ENCODE assay signal across 8 cellular contexts in the genomic region with DNA sequence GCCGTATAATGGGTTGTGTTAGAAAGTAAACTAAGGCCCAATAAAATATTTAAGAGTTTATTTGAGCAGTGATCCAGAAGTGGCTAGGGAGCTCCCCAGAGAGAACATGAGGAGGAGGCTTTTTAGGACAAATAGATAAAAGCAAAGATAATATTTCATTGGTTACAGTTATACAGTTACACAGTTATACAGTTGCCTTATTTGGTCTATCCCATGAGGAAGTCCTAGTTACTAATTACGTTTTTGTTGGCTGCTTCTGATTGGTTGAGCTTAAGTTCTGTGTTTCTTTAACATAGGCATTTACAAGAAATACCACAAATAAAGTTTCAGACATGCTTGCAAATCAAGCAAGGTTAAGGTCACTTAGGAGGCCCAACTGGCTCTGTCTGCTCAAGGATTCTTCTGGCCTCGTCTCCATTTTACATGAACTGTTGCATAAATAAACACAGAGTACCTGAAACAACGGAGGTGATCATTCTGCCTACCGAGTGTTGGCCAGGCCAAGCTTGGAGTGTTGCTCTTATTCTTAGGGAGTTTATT. TPM values are rescaled to one million over a fixed set of nuclear protein-coding genes. Genes with fewer than 3 reads are reported as not detected.
DNase-seq lines count a peak whose midpoint lies in the region; ATAC-seq and TF ChIP-seq lines count a peak whose summit lies in the region.

No MANE protein-coding gene starts in this region.

- H3K27ac ChIP-seq in AG04450 (ENCODE audit: low read depth, low read length) = no peak overlapping the region
- H3K27ac ChIP-seq in neural progenitor cell = no peak overlapping the region
- no peak overlapping the region for H3K27ac ChIP-seq in adrenal gland

- intact Hi-C loops in adrenal gland (cut with DNase I) = no loop called here

- WGBS in adrenal gland, 4 donors = 22 to 30% (median 27%) methylated on average over 5 of the region's 5 CpGs

- peaks cover 7% of the 10 kb centered on the region for H3F3A ChIP-seq in neural progenitor cell (ENCODE audit: low read depth)

- no peak overlapping the region for H2AFZ ChIP-seq in neural progenitor cell (replicated peaks)

- H3K4me3 ChIP-seq in AG04450 (ENCODE audit: low read depth, low read length) = no peak overlapping the region
- no peak overlapping the region for H3K4me3 ChIP-seq in fibroblast of mammary gland (ENCODE audit: control insufficient read depth, low read depth, low read length)
- H3K4me3 ChIP-seq in neural progenitor cell = peak overlapping the region; percentile 49
- H3K4me3 ChIP-seq in adrenal gland = peak overlapping the region in 1 of 4 donors; percentile 46

- H3K27me3 Mint-ChIP-seq in T-cell = peaks cover 55 to 61% of the 10 kb centered on the region in 2 donors
- peaks cover 43% of the 10 kb centered on the region for H3K27me3 Mint-ChIP-seq in neural progenitor cell (ENCODE audit: insufficient read depth, low read depth)

- DNase-seq in AG04450 (ENCODE audit: low read depth, low spot score) (peak; percentile 29), T-cell (peak in 8 of 34 experiments; percentile 1 to 42 (median 12)), fibroblast of mammary gland (ENCODE audit: low read depth) (peak; percentile 77), neural progenitor cell (ENCODE audit: low spot score) (peak; percentile 35), NCI-H2029 treated with DMSO at 0.1 percent for 48 hours (lab: John Stamatoyannopoulos, UW) (no peak), adrenal gland (no peak)

- POLR2A ChIA-PET in AG04450 (lab: Yijun Ruan, JAX) (interaction anchor here (0.8 kb wide), 1 partner anchor 80 kb away, joined by 3 read pairs; a partner anchor contains a TSS), T-cell (lab: Charles Lee) (no interaction called here)

- H3K36me3 Mint-ChIP-seq in T-cell (no peaks in the 10 kb centered on the region), neural progenitor cell (no peaks in the 10 kb centered on the region)

- H3K79me2 ChIP-seq in neural progenitor cell (ENCODE audit: low read depth) = no peaks in the 10 kb centered on the region

- TF ChIP-seq CTCF in AG04450 (IDR thresholded peaks at IDR 0.05; ENCODE audit: low read depth, low read length) = no peak
- TF ChIP-seq CTCF in fibroblast of mammary gland (conservative IDR thresholded peaks at IDR 0.05; ENCODE audit: control insufficient read depth, insufficient read depth, low read depth, low read length) = no peak
- TF ChIP-seq CTCF in neural progenitor cell (IDR thresholded peaks at IDR 0.05) = no peak
- TF ChIP-seq CTCF in adrenal gland (IDR thresholded peaks at IDR 0.05) = no peak

- CTCF ChIA-PET in AG04450 (lab: Charles Lee) = interaction anchor here (1.1 to 1.7 kb wide), 2 partner anchors 36 to 97 kb away, joined by 4 read pairs; no protein-coding TSS in a partner anchor
- CTCF ChIA-PET in T-cell (lab: Charles Lee) = interaction anchor here (0.8 to 1.0 kb wide), 2 partner anchors 100 to 101 kb away, joined by 3 to 4 read pairs; no protein-coding TSS in a partner anchor

- H3K27me3 ChIP-seq in AG04450 (ENCODE audit: control insufficient read depth, insufficient read depth, low read length) = peaks cover 21% of the 10 kb centered on the region
- peaks cover 81% of the 10 kb centered on the region for H3K27me3 ChIP-seq in neural progenitor cell
- H3K27me3 ChIP-seq in adrenal gland = peaks cover 35% of the 10 kb centered on the region

- peak overlapping the region in 1 of 2 donors; percentile 87 for H3K27ac Mint-ChIP-seq in T-cell
- no peak overlapping the region for H3K27ac Mint-ChIP-seq in neural progenitor cell

- H3K9me3 Mint-ChIP-seq in T-cell = no peaks in the 10 kb centered on the region
- peaks cover 4% of the 10 kb centered on the region for H3K9me3 Mint-ChIP-seq in neural progenitor cell

- H4K20me1 ChIP-seq in neural progenitor cell (ENCODE audit: low read depth) = peaks cover 7% of the 10 kb centered on the region

- H3K4me2 ChIP-seq in neural progenitor cell = peak overlapping the region; percentile 89

- no peak for TF ChIP-seq POLR2A in adrenal gland (IDR thresholded peaks at IDR 0.05)

- H3K36me3 ChIP-seq in neural progenitor cell (no peaks in the 10 kb centered on the region), adrenal gland (replicated peaks in 1 of 2) (no peaks in the 10 kb centered on the region)

- peak overlapping the region; percentile 60 to 84 (median 74) for H3K4me3 Mint-ChIP-seq in T-cell
- H3K4me3 Mint-ChIP-seq in neural progenitor cell = peak overlapping the region; percentile 77

- H3K4me1 Mint-ChIP-seq in T-cell (peaks cover 13 to 15% (median 14%) of the 10 kb centered on the region in 3 donors), neural progenitor cell (peaks cover 6% of the 10 kb centered on the region)

- H3K9me3 ChIP-seq in AG04450 (ENCODE audit: control insufficient read depth, insufficient read depth, low read length) = peaks cover 2% of the 10 kb centered on the region; the same call in 1 of the 2 replicates
- no peaks in the 10 kb centered on the region for H3K9me3 ChIP-seq in neural progenitor cell (ENCODE audit: low read depth)
- H3K9me3 ChIP-seq in adrenal gland (replicated peaks in 1 of 3) = no peaks in the 10 kb centered on the region

- no peak overlapping the region for H3K9ac ChIP-seq in neural progenitor cell

- H3K4me1 ChIP-seq in neural progenitor cell (no peaks in the 10 kb centered on the region), adrenal gland (replicated peaks in 1 of 2) (peaks cover 9 to 17% of the 10 kb centered on the region in 2 donors)

- ATAC-seq in GM18867 (IDR thresholded peaks at IDR 0.05; ENCODE audit: unreplicated experiment) = peak; percentile 94
- peak; percentile 84 for ATAC-seq in HG03159 (IDR thresholded peaks at IDR 0.05; ENCODE audit: unreplicated experiment)
- ATAC-seq in T-cell (replicated peaks in 1 of 4) = peak; percentile 71 to 92 (median 80)

RNA-seq across cellular contexts. Expression of a gene that starts 7.0 kb away (rescaled TPM):
- not detected in 2 replicates for polyA plus RNA-seq in AG04450 (2011; rRNA removed)
- polyA minus RNA-seq in AG04450 (2011; rRNA and poly(A)+ RNA removed) = not detected in 2 replicates
- total RNA-seq in T-cell = under 1 TPM in 1 of 5 donors, not detected in 4; 0.32 TPM
- not detected in 2 replicates for total RNA-seq in neural progenitor cell (ENCODE audit: low replicate concordance)
- total RNA-seq in adrenal gland = 1 to 10 TPM in 1 of 8 donors, under 1 TPM in 2, not detected in 5; 0.23 to 1.2 (median 0.47) TPM
- polyA plus RNA-seq in adrenal gland = 1 to 10 TPM in 1 of 3 donors, under 1 TPM in 2; 0.77 to 2.3 (median 0.99) TPM

RNA-seq across cellular contexts. Expression of a gene that starts 32.3 kb away (rescaled TPM):
- polyA plus RNA-seq in AG04450 (2011; rRNA removed) = not detected in 2 replicates
- not detected in 2 replicates for polyA minus RNA-seq in AG04450 (2011; rRNA and poly(A)+ RNA removed)
- not detected for total RNA-seq in T-cell
- total RNA-seq in neural progenitor cell (ENCODE audit: low replicate concordance) = not detected in 2 replicates
- total RNA-seq in adrenal gland = not detected
- polyA plus RNA-seq in adrenal gland = not detected

Comparison
In these comparisons a context has a peak if more than half of its experiments do, and no peak if none do; other contexts are left out.
1. DNase-seq: peak in AG04450 (single experiment), fibroblast of mammary gland (single experiment) and neural progenitor cell (single experiment); none in NCI-H2029 treated with DMSO at 0.1 percent for 48 hours (single experiment) and adrenal gland (0 of 7).
2. Peak in every context shown above with its lines, with median percentiles within 50 percentile points of each other: ATAC-seq.